ENCODE assay signal across 9 cellular contexts in the genomic region with DNA sequence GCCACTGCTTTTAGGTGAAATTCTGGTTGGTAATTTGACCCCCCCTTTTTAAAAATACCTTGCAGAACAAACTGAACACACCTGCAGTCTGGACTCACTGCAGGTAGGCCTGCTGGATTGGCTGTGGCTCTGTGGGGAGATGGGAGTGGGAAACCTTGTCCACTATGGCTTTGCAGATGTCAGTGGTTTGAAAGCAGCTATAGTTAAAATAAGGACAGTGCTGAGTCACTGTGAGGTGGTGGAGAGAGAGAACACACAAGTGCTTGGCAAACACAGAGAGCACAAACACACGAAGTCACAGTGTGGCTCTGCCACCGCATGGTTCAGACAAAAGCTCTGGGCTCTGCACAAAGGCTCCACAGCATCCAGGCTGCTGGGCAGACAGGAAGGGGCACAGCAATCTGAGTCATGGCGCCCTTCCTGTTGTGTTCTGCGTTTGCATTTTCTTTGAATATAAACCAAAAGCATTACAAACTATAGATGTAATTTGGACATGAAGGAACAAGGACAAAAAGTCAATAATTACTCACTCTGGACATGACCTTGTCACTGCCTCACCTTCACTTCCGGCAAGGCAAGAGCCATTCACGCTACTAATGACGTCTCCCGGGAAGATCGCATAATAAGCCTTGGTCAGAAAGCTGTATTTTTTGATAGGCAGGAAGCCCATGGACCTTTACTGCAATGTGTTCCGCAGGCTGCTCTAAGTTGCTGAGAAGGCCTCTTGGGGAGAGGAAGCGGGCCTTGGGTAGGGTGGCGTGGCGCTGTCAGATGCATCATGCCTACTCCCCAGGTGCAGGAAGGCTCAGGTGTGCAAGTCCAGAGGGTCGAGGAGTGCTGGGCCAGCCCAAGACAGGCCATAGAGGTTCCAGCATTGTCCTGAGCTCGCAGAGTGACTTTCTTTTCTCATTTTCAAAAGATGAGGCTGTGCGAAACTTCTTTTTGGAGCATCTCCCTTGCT.
DNase-seq lines count a peak whose midpoint lies in the region; ATAC-seq and TF ChIP-seq lines count a peak whose summit lies in the region.
"Had no signal": no experiment of that assay in that cellular context is flagged by ENCODE, and none has a peak within 500 bp of the region (broad histone marks: within the 10 kb centered on the region; RNA-seq: fewer than 3 reads in every experiment).

No MANE protein-coding gene starts in this region.

- no peaks in the 10 kb centered on the region for H4K20me1 ChIP-seq in mammary epithelial cell (ENCODE audit: insufficient read depth, low read length)

- in situ Hi-C loops in mammary epithelial cell (cut with MboI; ENCODE audit: low sequenced_read_pairs in 2 of 2), result no loop called here

- H3K9ac ChIP-seq in mammary epithelial cell (ENCODE audit: insufficient read depth, low read length), result no peak overlapping the region
- H3K9ac ChIP-seq: KMS-11 had no signal

- no peak for TF ChIP-seq CTCF in mammary epithelial cell (conservative IDR thresholded peaks at IDR 0.05 in 1 of 2, IDR thresholded peaks at IDR 0.05 in 1 of 2; ENCODE audit: extremely low read depth in 1 of 2, insufficient read depth in 1 of 2, low read depth in 1 of 2, low read length in 2 of 2)

- CTCF ChIA-PET in mammary epithelial cell (lab: Charles Lee; ENCODE audit: low non-redundant PET), result no interaction called here

- ATAC-seq in HG02798 (IDR thresholded peaks at IDR 0.05; ENCODE audit: poor library complexity, unreplicated experiment) (no peak), HG03039 (IDR thresholded peaks at IDR 0.05; ENCODE audit: unreplicated experiment) (no peak), HG02885 (IDR thresholded peaks at IDR 0.05; ENCODE audit: poor library complexity, unreplicated experiment) (no peak)

- no TSS peak for BruUV-seq in mammary epithelial cell (replicated peaks; lab: Mats Ljungman, UMichigan)

- no peaks in the 10 kb centered on the region for H3K27me3 ChIP-seq in mammary epithelial cell (ENCODE audit: insufficient read depth, low read length)

- 87% methylated on average over 12 of the region's 16 CpGs for WGBS in mammary epithelial cell (ENCODE audit: low coverage, missing lambda C conversion rate)

- intact Hi-C loops in mammary epithelial cell (cut with micrococcal nuclease), result loop anchor here (5.0 kb wide), 1 partner anchor 61 kb away; the partner anchor contains the start of gene MED9

- no peak overlapping the region for H3K27ac ChIP-seq in mammary epithelial cell (ENCODE audit: insufficient read depth, low read depth, low read length)
- H3K27ac ChIP-seq: KMS-11 had no signal

- dilution Hi-C loops in mammary epithelial cell (cut with HindIII; ENCODE audit: low sequenced_read_pairs), result no loop called here

- peaks cover 50% of the 10 kb centered on the region for H3K4me1 ChIP-seq in mammary epithelial cell (ENCODE audit: insufficient read depth, low read length)

- no peaks in the 10 kb centered on the region for H3K79me2 ChIP-seq in mammary epithelial cell (ENCODE audit: insufficient read depth, low read length)

- no peak overlapping the region for H3K4me2 ChIP-seq in mammary epithelial cell (ENCODE audit: insufficient read depth, low read depth, low read length)
- H3K4me2 ChIP-seq: KMS-11 had no signal

- H3K4me3 ChIP-seq in mammary epithelial cell (replicated peaks in 1 of 3; ENCODE audit: insufficient read depth in 1 of 3, low read depth in 2 of 3, low read length in 3 of 3), result no peak overlapping the region

- H3K9me3 ChIP-seq in mammary epithelial cell (replicated peaks; ENCODE audit: insufficient read depth, low read length), result no peaks in the 10 kb centered on the region

- DNase-seq in GM03348 (ENCODE audit: low spot score) (peak; percentile 56), NCI-H748 treated with DMSO at 0.1 percent for 48 hours (lab: John Stamatoyannopoulos, UW) (peak; percentile 93), mammary epithelial cell (peak; percentile 54), medulla oblongata (ENCODE audit: extremely low spot score) (peak; percentile 77), NCI-H524 (lab: John Stamatoyannopoulos, UW) (no peak)

- H3K36me3 ChIP-seq in mammary epithelial cell (ENCODE audit: insufficient read depth, low read length), result no peaks in the 10 kb centered on the region

- H2AFZ ChIP-seq in mammary epithelial cell (ENCODE audit: low read depth, low read length), result peak overlapping the region; percentile 68

Comparison
In these comparisons a context has a peak if more than half of its experiments do, and no peak if none do; other contexts are left out.
1. DNase-seq: peak in GM03348 (single experiment), NCI-H748 treated with DMSO at 0.1 percent for 48 hours (single experiment), mammary epithelial cell (single experiment) and medulla oblongata (single experiment); none in NCI-H524 (0 of 2).